ENCODE assay signal across 8 cellular contexts in the genomic region with DNA sequence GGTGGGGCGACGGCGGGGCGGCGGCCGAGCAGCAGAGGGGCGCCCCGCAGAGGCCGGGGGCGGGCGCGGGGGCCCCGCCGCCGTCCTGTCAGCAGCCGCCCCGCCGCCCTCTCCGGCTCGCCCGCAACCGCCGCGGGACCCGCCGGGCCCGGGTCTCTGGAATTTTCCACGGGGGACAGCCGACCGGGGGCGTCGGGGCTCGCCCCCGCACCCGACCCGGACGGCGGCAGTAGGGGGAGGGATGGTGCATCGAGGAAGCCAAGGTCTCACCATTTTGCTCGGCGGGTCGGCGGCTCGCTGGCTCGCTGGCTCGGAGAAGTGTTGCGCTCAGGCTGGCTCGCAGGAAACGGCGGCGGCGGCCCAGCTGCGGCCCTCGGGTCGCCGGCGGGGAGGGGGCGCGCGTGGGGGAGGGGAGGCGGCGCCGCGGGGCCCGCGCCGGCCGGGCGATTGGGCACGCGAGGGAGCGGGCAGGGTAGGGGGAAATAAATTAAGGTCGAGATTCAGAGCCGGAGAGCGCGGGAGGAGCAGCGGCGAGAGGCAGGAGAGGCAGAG. TPM values are rescaled to one million over a fixed set of nuclear protein-coding genes. Genes with fewer than 3 reads are reported as not detected.
DNase-seq lines count a peak whose midpoint lies in the region; ATAC-seq and TF ChIP-seq lines count a peak whose summit lies in the region.

No MANE protein-coding gene starts in this region.

- H4K20me1 ChIP-seq in Karpas-422 (ENCODE audit: insufficient read depth, low read depth, low read length): peaks cover 45% of the 10 kb centered on the region

- CTCF ChIA-PET in CD8-positive, alpha-beta T cell (lab: Charles Lee): interaction anchor here (0.8 to 2.8 kb wide), 4 partner anchors 16 to 99 kb away, joined by 3 to 20 read pairs (median 4); no protein-coding TSS in a partner anchor

- H3K27me3 Mint-ChIP-seq in CD8-positive, alpha-beta T cell (ENCODE audit: low read depth): no peaks in the 10 kb centered on the region
- H3K27me3 Mint-ChIP-seq in activated T-cell treated with anti-CD3 and anti-CD28 coated beads, Interleukin-2, amount 50 U/mL, for 72 hours (ENCODE audit: low read depth): no peaks in the 10 kb centered on the region

- peaks cover 44% of the 10 kb centered on the region for H3K4me1 Mint-ChIP-seq in CD8-positive, alpha-beta T cell (ENCODE audit: low read depth)
- peaks cover 31% of the 10 kb centered on the region for H3K4me1 Mint-ChIP-seq in activated T-cell treated with anti-CD3 and anti-CD28 coated beads, Interleukin-2, amount 50 U/mL, for 72 hours (ENCODE audit: low read depth)

- H3K4me3 Mint-ChIP-seq in CD8-positive, alpha-beta T cell: peak overlapping the region; percentile 99
- H3K4me3 Mint-ChIP-seq in activated T-cell treated with anti-CD3 and anti-CD28 coated beads, Interleukin-2, amount 50 U/mL, for 72 hours: peak overlapping the region; percentile 85 to 96

- peak overlapping the region; percentile 98 for H3K27ac Mint-ChIP-seq in CD8-positive, alpha-beta T cell
- H3K27ac Mint-ChIP-seq in activated T-cell treated with anti-CD3 and anti-CD28 coated beads, Interleukin-2, amount 50 U/mL, for 72 hours: peak overlapping the region; percentile 96

- intact Hi-C loops in CD8-positive, alpha-beta T cell (cut with DNase I, micrococcal nuclease): loop anchor here (1.0 to 10.0 kb wide), 18 partner anchors 15 to 1993 kb away; partner anchors contain the start of genes APLF (in 2 of the 2), ETAA1 (in 2 of the 2), FBXO48 (in 2 of the 2) and PNO1 (in 2 of the 2)
- intact Hi-C loops in ovary (cut with DNase I): loop anchor here in 1 of 4 donors (5.0 kb wide), 1 partner anchor 95 kb away; the partner anchor contains the start of gene PNO1

- H3K4me1 ChIP-seq in CD8-positive, alpha-beta T cell (ENCODE audit: insufficient read depth, low read length): peaks cover 53% of the 10 kb centered on the region
- H3K4me1 ChIP-seq in Karpas-422 (ENCODE audit: low read length): peaks cover 49% of the 10 kb centered on the region
- peaks cover 12% of the 10 kb centered on the region for H3K4me1 ChIP-seq in ovary (ENCODE audit: insufficient read depth)
- peaks cover 42 to 62% (median 48%) of the 10 kb centered on the region in 4 donors for H3K4me1 ChIP-seq in upper lobe of left lung

- peak overlapping the region; percentile 91 for H3K27ac ChIP-seq in CD8-positive, alpha-beta T cell (ENCODE audit: low read depth, low read length)
- peak overlapping the region; percentile 90 for H3K27ac ChIP-seq in Karpas-422 (ENCODE audit: low read length)
- peak overlapping the region; percentile 89 to 96 for H3K27ac ChIP-seq in ovary
- H3K27ac ChIP-seq in upper lobe of left lung: peak overlapping the region; percentile 95 to 99 (median 97)

- POLR2A ChIA-PET in CD8-positive, alpha-beta T cell (lab: Charles Lee): interaction anchor here (0.9 to 3.4 kb wide), 8 partner anchors 32 to 516 kb away, joined by 3 to 15 read pairs (median 4); partner anchors contain the start of gene PNO1

- H3K4me3 ChIP-seq in CD8-positive, alpha-beta T cell (ENCODE audit: low read depth, low read length): peak overlapping the region; percentile 98
- H3K4me3 ChIP-seq in Karpas-422 (ENCODE audit: low read length): peak overlapping the region; percentile 94
- H3K4me3 ChIP-seq in fibroblast of pulmonary artery (replicated peaks; ENCODE audit: low read depth, low read length): peak overlapping the region; percentile 88
- H3K4me3 ChIP-seq in ovary: peak overlapping the region; percentile 82
- H3K4me3 ChIP-seq in upper lobe of left lung: peak overlapping the region; percentile 59 to 91 (median 74)

- no peaks in the 10 kb centered on the region for H3K27me3 ChIP-seq in CD8-positive, alpha-beta T cell (ENCODE audit: insufficient read depth, low read length)
- H3K27me3 ChIP-seq in Karpas-422 (ENCODE audit: low read length): no peaks in the 10 kb centered on the region
- no peaks in the 10 kb centered on the region for H3K27me3 ChIP-seq in ovary
- no peaks in the 10 kb centered on the region for H3K27me3 ChIP-seq in upper lobe of left lung

- no peak overlapping the region for H2AFZ ChIP-seq in Karpas-422 (ENCODE audit: low read length)

- ATAC-seq in CD8-positive, alpha-beta T cell: peak; percentile 1
- peak; percentile 8 for ATAC-seq in GM21423 (IDR thresholded peaks at IDR 0.05; ENCODE audit: unreplicated experiment)
- ATAC-seq in activated T-cell treated with anti-CD3 and anti-CD28 coated beads, Interleukin-2, amount 50 U/mL, for 72 hours (replicated peaks in 1 of 2): peak; percentile 21 to 23
- ATAC-seq in upper lobe of left lung (ENCODE audit: low FRiP score in 2 of 2): peak in 1 of 2 donors; percentile 19

- no peaks in the 10 kb centered on the region for H3K9me2 ChIP-seq in Karpas-422 (replicated peaks; ENCODE audit: insufficient read depth, low read length)

- no peaks in the 10 kb centered on the region for H3K9me3 ChIP-seq in CD8-positive, alpha-beta T cell (ENCODE audit: low read length)
- H3K9me3 ChIP-seq in Karpas-422 (ENCODE audit: low read length) (no peaks in the 10 kb centered on the region), ovary (no peaks in the 10 kb centered on the region), upper lobe of left lung (no peaks in the 10 kb centered on the region)

- H3K36me3 ChIP-seq in CD8-positive, alpha-beta T cell (ENCODE audit: insufficient read depth, low read length): no peaks in the 10 kb centered on the region
- peaks cover 18% of the 10 kb centered on the region; the same call in 1 of the 2 replicates for H3K36me3 ChIP-seq in Karpas-422 (ENCODE audit: insufficient read depth, low read length)
- H3K36me3 ChIP-seq in ovary: no peaks in the 10 kb centered on the region
- H3K36me3 ChIP-seq in upper lobe of left lung: no peaks in the 10 kb centered on the region

- peaks cover 62% of the 10 kb centered on the region for H3K79me2 ChIP-seq in Karpas-422 (ENCODE audit: low read length)

- WGBS in ovary, 3 donors: 0 to 1% (median 1%) methylated on average over 49 to 78 of the region's 78 CpGs
- WGBS in upper lobe of left lung, 2 donors: 1% methylated on average over 32 to 53 of the region's 78 CpGs

- DNase-seq in CD8-positive, alpha-beta T cell: peak; percentile 7 to 71 (median 42)
- DNase-seq in Karpas-422 (peak; percentile 78), fibroblast of pulmonary artery (ENCODE audit: low read depth) (no peak), ovary (peak; percentile 37 to 74 (median 65)), upper lobe of left lung (peak; percentile 24 to 92), GOT3 (lab: John Stamatoyannopoulos, UW) (no peak)
- DNase-seq in activated T-cell treated with anti-CD3 and anti-CD28 coated beads, Interleukin-2, amount 50 U/mL, for 72 hours: peak; percentile 48 to 68

- TF ChIP-seq POLR2A in ovary (IDR thresholded peaks at IDR 0.05) (no peak), upper lobe of left lung (IDR thresholded peaks at IDR 0.05) (no peak)

- TF ChIP-seq EP300 in ovary (IDR thresholded peaks at IDR 0.05): no peak
- no peak for TF ChIP-seq EP300 in upper lobe of left lung (IDR thresholded peaks at IDR 0.05)

- H3K4me2 ChIP-seq in Karpas-422 (ENCODE audit: low read depth, low read length, poor library complexity, severe bottlenecking): peak overlapping the region; percentile 86

- H3K36me3 Mint-ChIP-seq in CD8-positive, alpha-beta T cell: peaks cover 13% of the 10 kb centered on the region
- H3K36me3 Mint-ChIP-seq in activated T-cell treated with anti-CD3 and anti-CD28 coated beads, Interleukin-2, amount 50 U/mL, for 72 hours (ENCODE audit: insufficient read depth in 2 of 2): peaks cover 7 to 8% of the 10 kb centered on the region in 2 donors

- no peaks in the 10 kb centered on the region for H3K9me3 Mint-ChIP-seq in CD8-positive, alpha-beta T cell
- H3K9me3 Mint-ChIP-seq in activated T-cell treated with anti-CD3 and anti-CD28 coated beads, Interleukin-2, amount 50 U/mL, for 72 hours: no peaks in the 10 kb centered on the region

- peak overlapping the region; percentile 91 for H3K9ac ChIP-seq in Karpas-422 (ENCODE audit: low read length)

- no peak for TF ChIP-seq CTCF in CD8-positive, alpha-beta T cell (IDR thresholded peaks at IDR 0.05)
- TF ChIP-seq CTCF in fibroblast of pulmonary artery (IDR thresholded peaks at IDR 0.05; ENCODE audit: low read length, missing control alignments) (no peak), ovary (IDR thresholded peaks at IDR 0.05) (no peak), upper lobe of left lung (IDR thresholded peaks at IDR 0.05) (no peak)

RNA-seq across cellular contexts. Expression of gene PPP3R1, which starts 0.4 kb away (rescaled TPM):
- 10 to 100 TPM; 68.4 to 77.0 TPM for total RNA-seq in CD8-positive, alpha-beta T cell
- 24.1 and 55.9 TPM in 2 replicates for total RNA-seq in Karpas-422 (2014; rRNA removed; shearing (Covaris generic); ENCODE audit: low replicate concordance)
- 10 to 100 TPM; 81.1 to 83.8 TPM for total RNA-seq in activated T-cell treated with anti-CD3 and anti-CD28 coated beads, Interleukin-2, amount 50 U/mL, for 72 hours
- total RNA-seq in ovary: 10 to 100 TPM; 22.5 to 61.5 (median 54.0) TPM
- polyA plus RNA-seq in ovary: 10 to 100 TPM; 22.4 to 75.7 TPM
- total RNA-seq in upper lobe of left lung: 10 to 100 TPM; 14.7 to 56.6 (median 45.4) TPM

Comparison
In these comparisons a context has a peak if more than half of its experiments do, and no peak if none do; other contexts are left out.
1. DNase-seq: peak in CD8-positive, alpha-beta T cell (7 of 7), Karpas-422 (single experiment), activated T-cell treated with anti-CD3 and anti-CD28 coated beads, Interleukin-2, amount 50 U/mL, for 72 hours (2 of 2), ovary (5 of 5) and upper lobe of left lung (2 of 2); none in fibroblast of pulmonary artery (single experiment) and GOT3 (single experiment).
2. Peak in every context shown above with its lines, with median percentiles within 50 percentile points of each other: H3K27ac ChIP-seq and H3K4me3 ChIP-seq.